24 cellular contexts compared by ENCODE assay signal in genomic region chr19:32702010-32702409, GRCh38. TPM values are rescaled to one million over a fixed set of nuclear protein-coding genes. Genes with fewer than 3 reads are reported as not detected.
A peak's percentile ranks its signal among the peaks of the same experiment; 100 is the strongest.
DNase-seq lines count a peak whose midpoint lies in the region; ATAC-seq and TF ChIP-seq lines count a peak whose summit lies in the region.
"Had no signal": no experiment of that assay in that cellular context is flagged by ENCODE, and none has a peak within 500 bp of the region (broad histone marks: within the 10 kb centered on the region; RNA-seq: fewer than 3 reads in every experiment).

No MANE protein-coding gene starts in this region.

- intact Hi-C loops in right lobe of liver (cut with DNase I) (no loop called here), uterus (cut with DNase I; ENCODE audit: low total_unique reads) (no loop called here)

- no peaks in the 10 kb centered on the region for H3K27me3 ChIP-seq in right lobe of liver
- H3K27me3 ChIP-seq in uterus = no peaks in the 10 kb centered on the region
- H3K27me3 ChIP-seq: heart left ventricle, right atrium auricular region, tibial artery had no signal

- TF ChIP-seq CTCF in C4-2B (conservative IDR thresholded peaks at IDR 0.05) (no peak), right lobe of liver (IDR thresholded peaks at IDR 0.05) (no peak), uterus (IDR thresholded peaks at IDR 0.05) (no peak)

- no peaks in the 10 kb centered on the region for H3K9me3 ChIP-seq in T-helper 17 cell (ENCODE audit: control insufficient read depth, low read length, poor library complexity, severe bottlenecking)
- H3K9me3 ChIP-seq in right lobe of liver = peaks cover 0 to 11% (median 1%) of the 10 kb centered on the region in 4 donors
- peaks cover 0 to 20% of the 10 kb centered on the region in 2 donors for H3K9me3 ChIP-seq in uterus

- peak overlapping the region; percentile 24 for H3K27ac Mint-ChIP-seq in T-helper 17 cell
- H3K27ac Mint-ChIP-seq: activated naive CD4-positive, alpha-beta T cell treated with anti-CD3 and anti-CD28 coated beads, Interleukin-2, amount 10 ng/mL, durations not matched to agents 7 days and 5 days; activated T-cell treated with anti-CD3 and anti-CD28 coated beads, Interleukin-2, amount 50 U/mL, for 24 hours; stimulated activated naive B cell treated with anti-CD40 and anti-IgM and Interleukin-4, amounts not matched to agents 10 μg/mL and 1 μg/mL and 100 μg/mL, for 72 hours had no signal

- DNase-seq in NCI-H1417 (lab: John Stamatoyannopoulos, UW) (peak in 2 of 3 experiments; percentile 52 to 85), T-helper 17 cell (no peak), right lobe of liver (peak in 1 of 3 donors; percentile 55), uterus (no peak), GOT3 (lab: John Stamatoyannopoulos, UW) (no peak)
- DNase-seq in activated CD4-positive, CD25-positive, alpha-beta regulatory T cell treated with anti-CD3 and anti-CD28 coated beads, Interleukin-2, amount 50 U/mL, for 72 hours = no peak
- no peak for DNase-seq in stimulated activated CD4-positive, alpha-beta T cell treated with anti-CD3 and anti-CD28 coated beads, Interleukin-12 subunit alpha, Interleukin-12 subunit beta, amount 100 ng/mL, for 4 hours
- DNase-seq: activated CD4-positive, alpha-beta T cell treated with anti-CD3 and anti-CD28 coated beads, Interleukin-2, amount 50 U/mL, for 48 hours; activated naive CD4-positive, alpha-beta T cell treated with anti-CD3 and anti-CD28 coated beads, Interleukin-2, amount 10 ng/mL, durations not matched to agents 7 days and 5 days; activated T-cell treated with anti-CD3 and anti-CD28 coated beads, Interleukin-2, amount 50 U/mL, for 24 hours; CD4-positive, CD25-positive, alpha-beta regulatory T cell; EL; GM23248; heart left ventricle; immature natural killer cell; KBM-7; NCI-H1048; NCI-H2227 treated with DMSO at 0.1 percent for 48 hours; stimulated activated naive B cell treated with anti-CD40 and anti-IgM and Interleukin-4, amounts not matched to agents 10 μg/mL and 1 μg/mL and 100 μg/mL, for 72 hours; tibial artery had no signal

- H3K4me1 ChIP-seq in right lobe of liver (peaks cover 0 to 5% (median 2%) of the 10 kb centered on the region in 4 donors), uterus (no peaks in the 10 kb centered on the region)
- H3K4me1 ChIP-seq: tibial artery had no signal

- no peak for TF ChIP-seq POLR2A in right lobe of liver (IDR thresholded peaks at IDR 0.05)
- TF ChIP-seq POLR2A in uterus (IDR thresholded peaks at IDR 0.05) = no peak

- peaks cover 8% of the 10 kb centered on the region for H3K36me3 Mint-ChIP-seq in T-helper 17 cell (ENCODE audit: low read depth)

- no peak overlapping the region for H3K4me3 Mint-ChIP-seq in T-helper 17 cell
- H3K4me3 Mint-ChIP-seq: activated naive CD4-positive, alpha-beta T cell treated with anti-CD3 and anti-CD28 coated beads, Interleukin-2, amount 10 ng/mL, durations not matched to agents 7 days and 5 days; activated T-cell treated with anti-CD3 and anti-CD28 coated beads, Interleukin-2, amount 50 U/mL, for 24 hours; CD4-positive, CD25-positive, alpha-beta regulatory T cell; stimulated activated naive B cell treated with anti-CD40 and anti-IgM and Interleukin-4, amounts not matched to agents 10 μg/mL and 1 μg/mL and 100 μg/mL, for 72 hours had no signal

- H3K4me3 ChIP-seq in right lobe of liver (no peak overlapping the region), uterus (no peak overlapping the region)
- H3K4me3 ChIP-seq: GM23248, heart left ventricle, right atrium auricular region, tibial artery had no signal

- 44% methylated on average over 5 of the region's 5 CpGs for WGBS in right lobe of liver (ENCODE audit: insufficient coverage, low coverage, low lambda C conversion rate, missing lambda C conversion rate)

- peaks cover 26% of the 10 kb centered on the region for H3K4me1 Mint-ChIP-seq in T-helper 17 cell

- H3K27ac ChIP-seq in C4-2B = peak overlapping the region; percentile 61
- no peak overlapping the region for H3K27ac ChIP-seq in right lobe of liver
- no peak overlapping the region for H3K27ac ChIP-seq in uterus
- H3K27ac ChIP-seq: GM23248, heart left ventricle, right atrium auricular region, tibial artery had no signal

- H3K36me3 ChIP-seq in right lobe of liver = peaks cover 0 to 2% (median 0%) of the 10 kb centered on the region in 4 donors
- H3K36me3 ChIP-seq in uterus = no peaks in the 10 kb centered on the region

- no peak for ATAC-seq in T-helper 17 cell
- ATAC-seq in right lobe of liver = peak; percentile 65 to 89 (median 88)
- ATAC-seq: heart left ventricle; stimulated activated naive B cell treated with anti-CD40 and anti-IgM and Interleukin-4, amounts not matched to agents 10 μg/mL and 1 μg/mL and 100 μg/mL, for 72 hours had no signal

- no peaks in the 10 kb centered on the region for H3K27me3 Mint-ChIP-seq in T-helper 17 cell
- H3K27me3 Mint-ChIP-seq: activated naive CD4-positive, alpha-beta T cell treated with anti-CD3 and anti-CD28 coated beads, Interleukin-2, amount 10 ng/mL, durations not matched to agents 7 days and 5 days; activated T-cell treated with anti-CD3 and anti-CD28 coated beads, Interleukin-2, amount 50 U/mL, for 24 hours; CD4-positive, CD25-positive, alpha-beta regulatory T cell; stimulated activated naive B cell treated with anti-CD40 and anti-IgM and Interleukin-4, amounts not matched to agents 10 μg/mL and 1 μg/mL and 100 μg/mL, for 72 hours had no signal

RNA-seq across cellular contexts. Expression of gene NUDT19, which starts 10.4 kb away (rescaled TPM):
- total RNA-seq in T-helper 17 cell (10 to 100 TPM; 10.2 to 10.5 TPM), right lobe of liver (10 to 100 TPM in 1 of 6 experiments, 1 to 10 TPM in 5; 4.1 to 11.8 (median 7.2) TPM), uterus (1 to 10 TPM in 3 of 4 donors, not detected in 1; 1.3 to 8.4 (median 5.9) TPM)

RNA-seq across cellular contexts. Expression of gene TDRD12, which starts 17.6 kb away (rescaled TPM):
- total RNA-seq in T-helper 17 cell (1 to 10 TPM in 1 of 2 donors, under 1 TPM in 1; 0.55 to 4.1 TPM), right lobe of liver (under 1 TPM in 1 of 6 experiments, not detected in 5; 0.17 TPM), uterus (1 to 10 TPM in 2 of 4 donors, not detected in 2; 2.0 to 5.7 TPM)
- total RNA-seq: astrocyte had no signal

RNA-seq across cellular contexts. Expression of gene RGS9BP, which starts 26.4 kb away (rescaled TPM):
- total RNA-seq in T-helper 17 cell = under 1 TPM; 0.10 to 0.52 TPM
- total RNA-seq in right lobe of liver = under 1 TPM in 1 of 6 experiments, not detected in 5; 0.11 TPM
- under 1 TPM in 2 of 4 donors, not detected in 2; 0.29 to 0.62 TPM for total RNA-seq in uterus
- total RNA-seq: T-helper 1 cell treated with Interleukin-12 subunit alpha and Interleukin-12 subunit beta and Interleukin-4 antibody, amounts not matched to agents 30 ng/mL and 1 ng/mL, for 36 hours had no signal

RNA-seq across cellular contexts. Expression of gene ANKRD27, which starts 27.0 kb away (rescaled TPM):
- 10 to 100 TPM; 33.9 to 35.8 TPM for total RNA-seq in T-helper 17 cell
- total RNA-seq in right lobe of liver = 10 to 100 TPM in 2 of 6 experiments, 1 to 10 TPM in 4; 7.6 to 12.5 (median 9.0) TPM
- total RNA-seq in uterus = 10 to 100 TPM in 3 of 4 donors, 1 to 10 TPM in 1; 1.8 to 36.2 (median 22.7) TPM

Comparison
In these comparisons a context has a peak if more than half of its experiments do, and no peak if none do; other contexts are left out.
1. DNase-seq: peak in NCI-H1417 (2 of 3); none in T-helper 17 cell (0 of 3), activated CD4-positive, CD25-positive, alpha-beta regulatory T cell treated with anti-CD3 and anti-CD28 coated beads, Interleukin-2, amount 50 U/mL, for 72 hours (single experiment), stimulated activated CD4-positive, alpha-beta T cell treated with anti-CD3 and anti-CD28 coated beads, Interleukin-12 subunit alpha, Interleukin-12 subunit beta, amount 100 ng/mL, for 4 hours (single experiment), uterus (0 of 2) and GOT3 (single experiment).